Comparison of ENCODE assay signal across 1 cellular context in genomic region chr2:231781798-231782726, GRCh38.
TF ChIP-seq lines count a peak whose summit lies in the region.

No MANE protein-coding gene starts in this region.

TF ChIP-seq in K562, 482 proteins besides CTCF, POLR2A, EP300 and RAD21 (continued from another document and continues in another):
- no peak for TF ChIP-seq MITF (IDR thresholded peaks at IDR 0.05)
- no peak for TF ChIP-seq ZBTB2 (IDR thresholded peaks at IDR 0.05)
- TF ChIP-seq ZNF384 (IDR thresholded peaks at IDR 0.05; ENCODE audit: low read depth, low read length) = no peak
- TF ChIP-seq DMBX1 (CRISPR knock-in tag; IDR thresholded peaks at IDR 0.05; ENCODE audit: borderline replicate concordance) = no peak
- no peak for TF ChIP-seq MAFK (IDR thresholded peaks at IDR 0.05; ENCODE audit: low read length)
- no peak for TF ChIP-seq ZNF133 (CRISPR knock-in tag; IDR thresholded peaks at IDR 0.05)
- TF ChIP-seq MYNN (IDR thresholded peaks at IDR 0.05) = no peak
- no peak for TF ChIP-seq MYNN (CRISPR knock-in tag; IDR thresholded peaks at IDR 0.05)
- TF ChIP-seq HNRNPLL (IDR thresholded peaks at IDR 0.05; ENCODE audit: low read depth, low read length, poor library complexity, severe bottlenecking) = peak; percentile 30
- no peak for TF ChIP-seq DNMT1 (IDR thresholded peaks at IDR 0.05)
- peak; percentile 52 for TF ChIP-seq HDAC3 (IDR thresholded peaks at IDR 0.05; ENCODE audit: borderline replicate concordance, partially characterized antibody)
- no peak for TF ChIP-seq ZNF76 (CRISPR knock-in tag; IDR thresholded peaks at IDR 0.05; ENCODE audit: borderline replicate concordance)
- TF ChIP-seq NKRF (IDR thresholded peaks at IDR 0.05; ENCODE audit: borderline replicate concordance) = no peak
- peak; percentile 14 for TF ChIP-seq RBM25 (IDR thresholded peaks at IDR 0.05; ENCODE audit: low read depth, low read length, severe bottlenecking)
- TF ChIP-seq ZNF583 (CRISPR knock-in tag; IDR thresholded peaks at IDR 0.05) = no peak
- TF ChIP-seq ZNF311 (CRISPR knock-in tag; IDR thresholded peaks at IDR 0.05) = no peak
- TF ChIP-seq ZNF3 (CRISPR knock-in tag; IDR thresholded peaks at IDR 0.05) = no peak
- no peak for TF ChIP-seq SNRNP70 (optimal IDR thresholded peaks at IDR 0.05; ENCODE audit: low read depth, low read length)
- TF ChIP-seq USF2 (CRISPR knock-in tag; IDR thresholded peaks at IDR 0.05) = no peak
- TF ChIP-seq PKNOX1 (IDR thresholded peaks at IDR 0.05) = no peak
- TF ChIP-seq GABPA (tag; conservative IDR thresholded peaks at IDR 0.05; ENCODE audit: low read depth) = peak; percentile 66; the same call in 1 of the 2 replicates
- TF ChIP-seq ZNF263 (CRISPR knock-in tag; IDR thresholded peaks at IDR 0.05; ENCODE audit: borderline replicate concordance) = no peak
- no peak for TF ChIP-seq HNRNPUL1 (IDR thresholded peaks at IDR 0.05; ENCODE audit: low read length)
- TF ChIP-seq MIER1 (IDR thresholded peaks at IDR 0.05; ENCODE audit: low read depth) = no peak
- TF ChIP-seq MLLT1 (IDR thresholded peaks at IDR 0.05) = no peak
- no peak for TF ChIP-seq MCM7 (IDR thresholded peaks at IDR 0.05)
- TF ChIP-seq TCFL5 (CRISPR knock-in tag; conservative IDR thresholded peaks at IDR 0.05) = no peak
- TF ChIP-seq MEIS2 (IDR thresholded peaks at IDR 0.05; ENCODE audit: partially characterized antibody) = no peak
- TF ChIP-seq TOE1 (IDR thresholded peaks at IDR 0.05; ENCODE audit: borderline replicate concordance) = 0 out of 2 replicates have a peak, but pooled peaks have one; percentile 6
- TF ChIP-seq TOE1 (CRISPR knock-in tag; IDR thresholded peaks at IDR 0.05; ENCODE audit: borderline replicate concordance, low read depth) = no peak
- no peak for TF ChIP-seq POLR2H (tag; IDR thresholded peaks at IDR 0.05; ENCODE audit: low read depth)
- no peak for TF ChIP-seq BCL6 (CRISPR knock-in tag; IDR thresholded peaks at IDR 0.05)
- peak in 1 of 2 experiments; percentile 51; a peak in 2 of 4 replicates for TF ChIP-seq ZNF639 (CRISPR knock-in tag; conservative IDR thresholded peaks at IDR 0.05 in 1 of 2, IDR thresholded peaks at IDR 0.05 in 1 of 2)
- no peak for TF ChIP-seq XRCC4 (IDR thresholded peaks at IDR 0.05; ENCODE audit: extremely low read depth, insufficient read depth, insufficient read length)
- TF ChIP-seq ELF4 (CRISPR knock-in tag; IDR thresholded peaks at IDR 0.05) = no peak
- TF ChIP-seq ATF6 (CRISPR knock-in tag; IDR thresholded peaks at IDR 0.05) = 0 out of 2 replicates have a peak, but pooled peaks have one; percentile 3
- no peak for TF ChIP-seq ZNF41 (CRISPR knock-in tag; conservative IDR thresholded peaks at IDR 0.05)
- no peak for TF ChIP-seq ZNF507 (tag; conservative IDR thresholded peaks at IDR 0.05)
- TF ChIP-seq ZFP91 (CRISPR knock-in tag; IDR thresholded peaks at IDR 0.05) = no peak
- no peak for TF ChIP-seq PHB (CRISPR knock-in tag; IDR thresholded peaks at IDR 0.05)
- no peak for TF ChIP-seq STAT6 (CRISPR knock-in tag; IDR thresholded peaks at IDR 0.05)
- TF ChIP-seq ZNF707 (CRISPR knock-in tag; conservative IDR thresholded peaks at IDR 0.05) = no peak
- TF ChIP-seq HOXB6 (CRISPR knock-in tag; IDR thresholded peaks at IDR 0.05; ENCODE audit: borderline replicate concordance) = no peak
- no peak for TF ChIP-seq HINFP (tag; conservative IDR thresholded peaks at IDR 0.05; ENCODE audit: low read depth)
